11 cellular contexts compared by ENCODE assay signal in the genomic region with DNA sequence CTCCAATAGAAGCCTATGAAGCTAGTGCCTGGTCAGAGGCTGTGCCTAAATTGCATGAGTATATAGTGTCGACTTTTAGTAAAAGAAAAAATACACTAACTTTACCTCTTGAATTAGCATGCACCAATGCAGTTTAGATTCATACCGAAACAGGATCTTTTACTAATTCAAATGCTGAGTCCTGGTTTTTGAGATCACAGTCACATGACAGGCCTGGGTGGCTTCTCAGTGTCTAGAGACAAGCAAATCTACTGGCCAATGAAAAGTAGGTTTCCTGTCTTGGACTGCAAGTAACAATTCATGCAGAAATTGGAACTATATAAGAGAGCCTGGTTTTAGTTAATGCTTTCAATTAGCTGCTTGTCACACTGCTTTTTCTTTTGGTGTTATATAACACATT. TPM values are rescaled to one million over a fixed set of nuclear protein-coding genes. Genes with fewer than 3 reads are reported as not detected.
DNase-seq lines count a peak whose midpoint lies in the region; ATAC-seq lines count a peak whose summit lies in the region.
"Had no signal": no experiment of that assay in that cellular context is flagged by ENCODE, and none has a peak within 500 bp of the region (broad histone marks: within the 10 kb centered on the region; RNA-seq: fewer than 3 reads in every experiment).

No MANE protein-coding gene starts in this region.

- peaks cover 32 to 67% (median 44%) of the 10 kb centered on the region in 4 donors for H3K4me1 Mint-ChIP-seq in CD4-positive, CD25-positive, alpha-beta regulatory T cell
- H3K4me1 Mint-ChIP-seq in effector memory CD8-positive, alpha-beta T cell (ENCODE audit: low read depth in 2 of 2): peaks cover 30 to 33% of the 10 kb centered on the region in 2 donors

- peaks cover 0 to 9% of the 10 kb centered on the region in 2 experiments for H3K9me3 ChIP-seq in CD4-positive, CD25-positive, alpha-beta regulatory T cell (ENCODE audit: control insufficient read depth in 2 of 2, low read length in 2 of 2)

- H3K36me3 ChIP-seq in CD4-positive, CD25-positive, alpha-beta regulatory T cell (ENCODE audit: control insufficient read depth, insufficient read depth, low read length): no peaks in the 10 kb centered on the region

- no peaks in the 10 kb centered on the region for H3K36me3 Mint-ChIP-seq in CD4-positive, CD25-positive, alpha-beta regulatory T cell
- H3K36me3 Mint-ChIP-seq in effector memory CD8-positive, alpha-beta T cell (ENCODE audit: insufficient read depth): peaks cover 16% of the 10 kb centered on the region
- H3K36me3 Mint-ChIP-seq: IgD-negative memory B cell had no signal

- H3K27me3 ChIP-seq in CD4-positive, CD25-positive, alpha-beta regulatory T cell (ENCODE audit: control insufficient read depth, insufficient read depth, low read length): peaks cover 17% of the 10 kb centered on the region

- H3K4me3 Mint-ChIP-seq in CD4-positive, CD25-positive, alpha-beta regulatory T cell: peak overlapping the region in 3 of 4 donors; percentile 20 to 61 (median 53)
- peak overlapping the region; percentile 54 to 56 for H3K4me3 Mint-ChIP-seq in effector memory CD8-positive, alpha-beta T cell
- H3K4me3 Mint-ChIP-seq: neural crest cell had no signal

- DNase-seq in CD4-positive, CD25-positive, alpha-beta regulatory T cell: peak in 1 of 3 donors; percentile 48
- no peak for DNase-seq in effector memory CD8-positive, alpha-beta T cell
- no peak for DNase-seq in DMS53 (lab: John Stamatoyannopoulos, UW)
- no peak for DNase-seq in HuH-7.5 (ENCODE audit: low spot score)
- DNase-seq in SW 1271 (lab: John Stamatoyannopoulos, UW): no peak
- DNase-seq in activated CD8-positive, alpha-beta memory T cell treated with anti-CD3 and anti-CD28 coated beads for 24 hours: no peak

- no peak overlapping the region for H3K27ac Mint-ChIP-seq in CD4-positive, CD25-positive, alpha-beta regulatory T cell
- H3K27ac Mint-ChIP-seq in effector memory CD8-positive, alpha-beta T cell: peak overlapping the region in 1 of 2 donors; percentile 74

- no peak overlapping the region for H3K27ac ChIP-seq in CD4-positive, CD25-positive, alpha-beta regulatory T cell (ENCODE audit: insufficient read depth, low read length, poor library complexity, severe bottlenecking)
- H3K27ac ChIP-seq: BLaER1 treated with 17β-estradiol and CSF1 and Interleukin-3, amounts not matched to agents 10 nM and 100 nM had no signal

- H3K4me1 ChIP-seq in CD4-positive, CD25-positive, alpha-beta regulatory T cell (ENCODE audit: control insufficient read depth, insufficient read depth, low read length, poor library complexity, severe bottlenecking): peaks cover 40% of the 10 kb centered on the region

- H3K4me3 ChIP-seq in CD4-positive, CD25-positive, alpha-beta regulatory T cell (ENCODE audit: low read depth, low read length): peak overlapping the region; percentile 48

- no peak for ATAC-seq in CD4-positive, CD25-positive, alpha-beta regulatory T cell (ENCODE audit: low read depth in 2 of 2)
- ATAC-seq in GM19397 (IDR thresholded peaks at IDR 0.05; ENCODE audit: unreplicated experiment) (peak; percentile 60), HG03378 (IDR thresholded peaks at IDR 0.05; ENCODE audit: unreplicated experiment) (peak; percentile 55)
- no peak for ATAC-seq in effector memory CD8-positive, alpha-beta T cell (replicated peaks)

- H3K9me3 Mint-ChIP-seq in CD4-positive, CD25-positive, alpha-beta regulatory T cell: no peaks in the 10 kb centered on the region
- H3K9me3 Mint-ChIP-seq in effector memory CD8-positive, alpha-beta T cell: no peaks in the 10 kb centered on the region
- H3K9me3 Mint-ChIP-seq: neural crest cell had no signal

- peaks cover 49% of the 10 kb centered on the region for H3K27me3 Mint-ChIP-seq in CD4-positive, CD25-positive, alpha-beta regulatory T cell
- H3K27me3 Mint-ChIP-seq in effector memory CD8-positive, alpha-beta T cell: peaks cover 33 to 40% of the 10 kb centered on the region in 2 donors

RNA-seq across cellular contexts. Expression of a gene that starts 7.2 kb away (rescaled TPM):
- 29.7 TPM for total RNA-seq in CD4-positive, CD25-positive, alpha-beta regulatory T cell
- polyA plus RNA-seq in CD4-positive, CD25-positive, alpha-beta regulatory T cell: 1 to 10 TPM; 3.2 to 6.6 (median 5.3) TPM

RNA-seq across cellular contexts. Expression of a gene that starts 18.3 kb away (rescaled TPM):
- 0.42 TPM for total RNA-seq in CD4-positive, CD25-positive, alpha-beta regulatory T cell
- polyA plus RNA-seq in CD4-positive, CD25-positive, alpha-beta regulatory T cell: under 1 TPM in 3 of 4 donors, not detected in 1; 0.21 to 0.46 (median 0.29) TPM
- polyA plus RNA-seq: IgD-negative memory B cell had no signal

Comparison
In these comparisons a context has a peak if more than half of its experiments do, and no peak if none do; other contexts are left out.
1. ATAC-seq: peak in GM19397 (single experiment) and HG03378 (single experiment); none in CD4-positive, CD25-positive, alpha-beta regulatory T cell (0 of 2) and effector memory CD8-positive, alpha-beta T cell (single experiment).